In genomic region chr18:22557160-22557941, GRCh38 we compare ENCODE assay signal across 14 cellular contexts.
DNase-seq lines count a peak whose midpoint lies in the region; ATAC-seq and TF ChIP-seq lines count a peak whose summit lies in the region.
"Had no signal": no experiment of that assay in that cellular context is flagged by ENCODE, and none has a peak within 500 bp of the region (broad histone marks: within the 10 kb centered on the region; RNA-seq: fewer than 3 reads in every experiment).

No MANE protein-coding gene starts in this region.

- intact Hi-C loops in left ventricle myocardium inferior (cut with micrococcal nuclease) = loop anchor here (10.0 kb wide), 1 partner anchor 93 kb away; no protein-coding TSS in a partner anchor
- intact Hi-C loops in left cardiac atrium (cut with DNase I) = loop anchor here (5.0 to 10.0 kb wide), 2 partner anchors 193 to 210 kb away; no protein-coding TSS in a partner anchor
- intact Hi-C loops in ascending aorta (cut with DNase I) = loop anchor here (2.0 to 5.0 kb wide), 2 partner anchors 65 to 87 kb away; no protein-coding TSS in a partner anchor
- intact Hi-C loops in natural killer cell (cut with micrococcal nuclease) = no loop called here

- H3K36me3 ChIP-seq in left ventricle myocardium inferior (no peaks in the 10 kb centered on the region), ascending aorta (no peaks in the 10 kb centered on the region)

- no peaks in the 10 kb centered on the region for H3K36me3 Mint-ChIP-seq in natural killer cell
- H3K36me3 Mint-ChIP-seq: activated naive CD4-positive, alpha-beta T cell treated with anti-CD3 and anti-CD28 coated beads, Interleukin-2, amount 10 ng/mL, durations not matched to agents 7 days and 5 days had no signal

- H3K4me1 ChIP-seq in left ventricle myocardium inferior (peaks cover 28% of the 10 kb centered on the region), ascending aorta (peaks cover 0 to 28% of the 10 kb centered on the region in 2 donors)

- H3K27ac ChIP-seq in left ventricle myocardium inferior (replicated peaks) = peak overlapping the region; percentile 98
- H3K27ac ChIP-seq in ascending aorta = peak overlapping the region; percentile 81 to 99

- no peaks in the 10 kb centered on the region for H3K9me3 Mint-ChIP-seq in natural killer cell
- H3K9me3 Mint-ChIP-seq: activated naive CD4-positive, alpha-beta T cell treated with anti-CD3 and anti-CD28 coated beads, Interleukin-2, amount 10 ng/mL, durations not matched to agents 7 days and 5 days had no signal

- DNase-seq in left ventricle myocardium inferior (no peak), left cardiac atrium (no peak), ascending aorta (ENCODE audit: low spot score in 2 of 2) (no peak), natural killer cell (no peak), hippocampal formation (lab: John Stamatoyannopoulos, UW) (no peak), C1 segment of cervical spinal cord (lab: John Stamatoyannopoulos, UW) (no peak), RKO (ENCODE audit: low spot score) (no peak)
- DNase-seq: ACHN; activated naive CD4-positive, alpha-beta T cell treated with anti-CD3 and anti-CD28 coated beads, Interleukin-2, amount 10 ng/mL, durations not matched to agents 7 days and 5 days; NCI-H2227 treated with DMSO at 0.1 percent for 48 hours had no signal

- peak overlapping the region; percentile 5 for H3K4me3 ChIP-seq in left ventricle myocardium inferior
- peak overlapping the region; percentile 20 to 41 for H3K4me3 ChIP-seq in ascending aorta

- H3K9me3 ChIP-seq in left ventricle myocardium inferior (replicated peaks) = no peaks in the 10 kb centered on the region
- no peaks in the 10 kb centered on the region for H3K9me3 ChIP-seq in ascending aorta

- peaks cover 11 to 20% of the 10 kb centered on the region in 2 donors for H3K4me1 Mint-ChIP-seq in natural killer cell

- ATAC-seq in left cardiac atrium (no peak), natural killer cell (no peak), HG03521 (IDR thresholded peaks at IDR 0.05; ENCODE audit: unreplicated experiment) (no peak)
- ATAC-seq: activated CD4-positive, CD25-positive, alpha-beta regulatory T cell treated with anti-CD3 and anti-CD28 coated beads, Interleukin-2, amount 50 U/mL, for 24 hours; HCT116; Panc1 had no signal

- H3K27me3 ChIP-seq in left ventricle myocardium inferior (ENCODE audit: low read depth) = no peaks in the 10 kb centered on the region
- H3K27me3 ChIP-seq in ascending aorta = no peaks in the 10 kb centered on the region

- no peak for TF ChIP-seq CTCF in left ventricle myocardium inferior (IDR thresholded peaks at IDR 0.05; ENCODE audit: borderline replicate concordance)
- TF ChIP-seq CTCF in ascending aorta (IDR thresholded peaks at IDR 0.05) = no peak
- TF ChIP-seq CTCF in natural killer cell (IDR thresholded peaks at IDR 0.05) = no peak

- H3K27ac Mint-ChIP-seq in natural killer cell = no peak overlapping the region
- H3K27ac Mint-ChIP-seq: activated naive CD4-positive, alpha-beta T cell treated with anti-CD3 and anti-CD28 coated beads, Interleukin-2, amount 10 ng/mL, durations not matched to agents 7 days and 5 days had no signal

- peaks cover 29 to 62% of the 10 kb centered on the region in 2 donors for H3K27me3 Mint-ChIP-seq in natural killer cell (ENCODE audit: low read depth in 2 of 2)

- peak overlapping the region; percentile 36 for H3K4me3 Mint-ChIP-seq in natural killer cell
- H3K4me3 Mint-ChIP-seq: activated naive CD4-positive, alpha-beta T cell treated with anti-CD3 and anti-CD28 coated beads, Interleukin-2, amount 10 ng/mL, durations not matched to agents 7 days and 5 days had no signal
